ENCODE assay signal across 24 cellular contexts in the genomic region with DNA sequence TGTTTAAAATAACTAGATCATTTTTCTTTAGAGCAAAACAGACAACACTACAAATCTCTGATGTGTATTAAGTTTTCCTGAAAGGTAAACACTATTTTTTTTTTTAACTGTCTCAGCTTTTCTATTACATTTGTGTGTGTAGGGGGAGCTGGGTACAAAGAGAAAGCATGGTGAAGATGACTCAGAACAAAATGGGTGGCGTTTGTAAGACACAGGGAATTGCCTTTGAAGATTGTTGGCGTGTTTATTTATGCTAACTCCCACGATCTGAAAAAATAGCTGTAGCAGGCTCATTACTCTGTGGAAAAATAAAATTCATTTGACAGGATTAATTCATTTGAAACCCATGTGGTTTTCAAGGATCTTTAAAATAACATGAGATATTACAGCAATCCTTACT.
"Had no signal": no experiment of that assay in that cellular context is flagged by ENCODE, and none has a peak within 500 bp of the region (broad histone marks: within the 10 kb centered on the region; RNA-seq: fewer than 3 reads in every experiment).

No MANE protein-coding gene starts in this region.

- H3K36me3 ChIP-seq: esophagus muscularis mucosa, gastroesophageal sphincter, heart right ventricle, left lung, tibial artery, uterus had no signal

- FAIRE-seq: endothelial cell of umbilical vein had no signal

- H3K27me3 ChIP-seq: esophagus muscularis mucosa, gastroesophageal sphincter, heart right ventricle, left lung, tibial artery, uterus had no signal

- H3K4me1 ChIP-seq: gastroesophageal sphincter, left lung, uterus had no signal

- H3K27me3 Mint-ChIP-seq: activated CD4-positive, alpha-beta memory T cell treated with anti-CD3 and anti-CD28 coated beads, Interleukin-2, amount 10 ng/mL, durations not matched to agents 7 days and 5 days; activated CD8-positive, alpha-beta memory T cell treated with anti-CD3 and anti-CD28 coated beads, Interleukin-2, amount 10 ng/mL, durations not matched to agents 7 days and 5 days; activated naive CD8-positive, alpha-beta T cell treated with anti-CD3 and anti-CD28 coated beads for 36 hours; dendritic cell treated with granulocyte-macrophage colony-stimulating factor and Interleukin-4, amounts not matched to agents 40 ng/mL and 50 ng/mL, for 4 days had no signal

- H3K9me3 Mint-ChIP-seq: activated CD4-positive, alpha-beta memory T cell treated with anti-CD3 and anti-CD28 coated beads, Interleukin-2, amount 10 ng/mL, durations not matched to agents 7 days and 5 days; activated naive CD8-positive, alpha-beta T cell treated with anti-CD3 and anti-CD28 coated beads for 36 hours; activated T-helper 17 cell treated with anti-CD3 and anti-CD28 coated beads, Interleukin-2, amount 50 U/mL, for 72 hours; dendritic cell treated with granulocyte-macrophage colony-stimulating factor and Interleukin-4, amounts not matched to agents 40 ng/mL and 50 ng/mL, for 4 days had no signal

- H3K27ac ChIP-seq: esophagus muscularis mucosa, gastroesophageal sphincter, heart right ventricle, left lung, tibial artery, uterus had no signal

- H3K4me3 Mint-ChIP-seq: activated CD4-positive, alpha-beta memory T cell treated with anti-CD3 and anti-CD28 coated beads, Interleukin-2, amount 10 ng/mL, durations not matched to agents 7 days and 5 days; activated CD8-positive, alpha-beta memory T cell treated with anti-CD3 and anti-CD28 coated beads, Interleukin-2, amount 10 ng/mL, durations not matched to agents 7 days and 5 days; activated naive CD8-positive, alpha-beta T cell treated with anti-CD3 and anti-CD28 coated beads for 36 hours; activated T-helper 17 cell treated with anti-CD3 and anti-CD28 coated beads, Interleukin-2, amount 50 U/mL, for 72 hours; dendritic cell treated with granulocyte-macrophage colony-stimulating factor and Interleukin-4, amounts not matched to agents 40 ng/mL and 50 ng/mL, for 4 days; immature natural killer cell; nephron progenitor cell had no signal

- H3K27ac Mint-ChIP-seq: activated CD4-positive, alpha-beta memory T cell treated with anti-CD3 and anti-CD28 coated beads, Interleukin-2, amount 10 ng/mL, durations not matched to agents 7 days and 5 days; activated CD8-positive, alpha-beta memory T cell treated with anti-CD3 and anti-CD28 coated beads, Interleukin-2, amount 10 ng/mL, durations not matched to agents 7 days and 5 days; activated naive CD8-positive, alpha-beta T cell treated with anti-CD3 and anti-CD28 coated beads for 36 hours; activated T-helper 17 cell treated with anti-CD3 and anti-CD28 coated beads, Interleukin-2, amount 50 U/mL, for 72 hours; dendritic cell treated with granulocyte-macrophage colony-stimulating factor and Interleukin-4, amounts not matched to agents 40 ng/mL and 50 ng/mL, for 4 days; immature natural killer cell; nephron progenitor cell had no signal

- ATAC-seq: activated CD8-positive, alpha-beta memory T cell treated with anti-CD3 and anti-CD28 coated beads, Interleukin-2, amount 10 ng/mL, durations not matched to agents 7 days and 5 days; activated T-helper 17 cell treated with anti-CD3 and anti-CD28 coated beads, Interleukin-2, amount 50 U/mL, for 72 hours; gastroesophageal sphincter; heart right ventricle; left lung; stimulated activated naive CD8-positive, alpha-beta T cell treated with anti-CD3 and anti-CD28 coated beads, Interleukin-15, Interleukin-2, amounts not matched to agents 100 U/mL and 50 U/mL, for 24 hours had no signal

- H3K4me3 ChIP-seq: esophagus muscularis mucosa, gastroesophageal sphincter, heart right ventricle, left lung, tibial artery, uterus had no signal

- DNase-seq: activated CD4-positive, alpha-beta memory T cell treated with anti-CD3 and anti-CD28 coated beads, Interleukin-2, amount 10 ng/mL, durations not matched to agents 7 days and 5 days; activated CD4-positive, alpha-beta T cell treated with anti-CD3 and anti-CD28 coated beads for 48 hours; activated CD4-positive, CD25-positive, alpha-beta regulatory T cell; activated CD8-positive, alpha-beta memory T cell treated with anti-CD3 and anti-CD28 coated beads, Interleukin-2, amount 10 ng/mL, durations not matched to agents 7 days and 5 days; activated naive CD4-positive, alpha-beta T cell; activated naive CD8-positive, alpha-beta T cell treated with anti-CD3 and anti-CD28 coated beads for 36 hours; activated T-cell treated with anti-CD3 and anti-CD28 coated beads, Interleukin-2, amount 50 U/mL, for 1 hour; amniotic stem cell; effector CD8-positive, alpha-beta T cell; heart right ventricle; immature natural killer cell; left lung; midbrain; nephron progenitor cell; occipital lobe; stimulated activated naive CD8-positive, alpha-beta T cell treated with anti-CD3 and anti-CD28 coated beads, Interleukin-15, Interleukin-2, amounts not matched to agents 100 U/mL and 50 U/mL, for 24 hours; substantia nigra; tibial artery; uterus had no signal

- H3K4me1 Mint-ChIP-seq: activated CD4-positive, alpha-beta memory T cell treated with anti-CD3 and anti-CD28 coated beads, Interleukin-2, amount 10 ng/mL, durations not matched to agents 7 days and 5 days; activated CD8-positive, alpha-beta memory T cell treated with anti-CD3 and anti-CD28 coated beads, Interleukin-2, amount 10 ng/mL, durations not matched to agents 7 days and 5 days; activated naive CD8-positive, alpha-beta T cell treated with anti-CD3 and anti-CD28 coated beads for 36 hours; activated T-helper 17 cell treated with anti-CD3 and anti-CD28 coated beads, Interleukin-2, amount 50 U/mL, for 72 hours; immature natural killer cell; nephron progenitor cell had no signal

- H3K9me3 ChIP-seq: esophagus muscularis mucosa, gastroesophageal sphincter, heart right ventricle, left lung, tibial artery, uterus had no signal

- H3K36me3 Mint-ChIP-seq: activated CD8-positive, alpha-beta memory T cell treated with anti-CD3 and anti-CD28 coated beads, Interleukin-2, amount 10 ng/mL, durations not matched to agents 7 days and 5 days; activated naive CD8-positive, alpha-beta T cell treated with anti-CD3 and anti-CD28 coated beads for 36 hours; immature natural killer cell had no signal
